ENCODE assay signal across 15 cellular contexts in genomic region chr2:235712176-235712575, GRCh38.
DNase-seq lines count a peak whose midpoint lies in the region; TF ChIP-seq lines count a peak whose summit lies in the region.
"Had no signal": no experiment of that assay in that cellular context is flagged by ENCODE, and none has a peak within 500 bp of the region (broad histone marks: within the 10 kb centered on the region; RNA-seq: fewer than 3 reads in every experiment).

No MANE protein-coding gene starts in this region.

- DNase-seq in Ammon's horn (ENCODE audit: low spot score) (peak; percentile 53), caudate nucleus (lab: John Stamatoyannopoulos, UW) (peak in 2 of 61 donors; percentile 21 to 27), neuronal stem cell (ENCODE audit: low spot score) (no peak), Karpas-422 (no peak), MM.1S (no peak), DMS79 treated with DMSO at 0.1 percent for 48 hours (lab: John Stamatoyannopoulos, UW) (no peak)
- DNase-seq: 8988T; Calu3; CD8-positive, alpha-beta T cell; DND-41; EL; H9 had no signal

- H3K79me1 ChIP-seq in neuronal stem cell (ENCODE audit: low read depth, low read length), result peaks cover 6% of the 10 kb centered on the region

- no peaks in the 10 kb centered on the region for H3F3A ChIP-seq in MM.1S (ENCODE audit: insufficient read depth, low read length)

- H2BK15ac ChIP-seq in neuronal stem cell (ENCODE audit: low read length), result no peak overlapping the region

- no peak overlapping the region for H2BK120ac ChIP-seq in neuronal stem cell (ENCODE audit: low read depth, low read length)

- H3K4ac ChIP-seq in neuronal stem cell (ENCODE audit: low read length), result no peak overlapping the region

- no CpG with 5 or more reads among the region's 6 CpGs for WGBS in neuronal stem cell (ENCODE audit: extremely low coverage in 2 of 2, insufficient read length in 2 of 2, insufficient replicate concordance in 1 of 2), 2 donors

- peaks cover 14% of the 10 kb centered on the region in 2 donors for H3K4me1 ChIP-seq in neuronal stem cell (ENCODE audit: control insufficient read depth in 2 of 2, insufficient read depth in 1 of 2, low read depth in 1 of 2, low read length in 2 of 2)
- H3K4me1 ChIP-seq in Karpas-422 (ENCODE audit: low read length), result no peaks in the 10 kb centered on the region
- no peaks in the 10 kb centered on the region for H3K4me1 ChIP-seq in MM.1S (ENCODE audit: low read length)

- H2AFZ ChIP-seq in neuronal stem cell (ENCODE audit: low read length), result no peak overlapping the region
- no peak overlapping the region for H2AFZ ChIP-seq in Karpas-422 (ENCODE audit: low read length)
- no peak overlapping the region for H2AFZ ChIP-seq in MM.1S (ENCODE audit: low read length)

- no peak overlapping the region for H2AK5ac ChIP-seq in neuronal stem cell (ENCODE audit: low read depth, low read length)

- no peak for TF ChIP-seq CTCF in MM.1S (IDR thresholded peaks at IDR 0.05; ENCODE audit: low read length)

- no peak overlapping the region for H4K8ac ChIP-seq in neuronal stem cell (ENCODE audit: low read depth, low read length)

- no peaks in the 10 kb centered on the region for H4K20me1 ChIP-seq in Karpas-422 (ENCODE audit: insufficient read depth, low read depth, low read length)
- H4K20me1 ChIP-seq in MM.1S (ENCODE audit: insufficient read depth, low read length), result no peaks in the 10 kb centered on the region

- no peak overlapping the region for H2BK5ac ChIP-seq in neuronal stem cell (ENCODE audit: low read length)

- peak overlapping the region; percentile 94 for H3K14ac ChIP-seq in neuronal stem cell (ENCODE audit: low read length)

- no peak overlapping the region for H3K23ac ChIP-seq in neuronal stem cell (ENCODE audit: low read depth, low read length, poor library complexity)

- H3K4me3 ChIP-seq in neuronal stem cell (ENCODE audit: low read length in 2 of 2) (no peak overlapping the region), Karpas-422 (ENCODE audit: low read length) (no peak overlapping the region), MM.1S (ENCODE audit: low read length) (no peak overlapping the region)
- H3K4me3 ChIP-seq: BLaER1 treated with 17β-estradiol and CSF1 and Interleukin-3, amounts not matched to agents 10 nM and 100 nM; GM12878 had no signal

- H2BK12ac ChIP-seq in neuronal stem cell (ENCODE audit: low read length), result no peak overlapping the region

- H3K36me3 ChIP-seq in neuronal stem cell (replicated peaks in 1 of 2; ENCODE audit: control insufficient read depth in 2 of 2, insufficient read depth in 2 of 2, low read length in 2 of 2) (peaks cover 3 to 52% of the 10 kb centered on the region in 2 donors), Karpas-422 (ENCODE audit: insufficient read depth, low read length) (no peaks in the 10 kb centered on the region), MM.1S (replicated peaks; ENCODE audit: insufficient read depth, low read length) (no peaks in the 10 kb centered on the region)

- H3K9me3 ChIP-seq in neuronal stem cell (replicated peaks in 1 of 2; ENCODE audit: control insufficient read depth in 2 of 2, insufficient read depth in 1 of 2, low read depth in 1 of 2, low read length in 2 of 2) (no peaks in the 10 kb centered on the region), Karpas-422 (ENCODE audit: low read length) (no peaks in the 10 kb centered on the region), MM.1S (replicated peaks; ENCODE audit: insufficient read depth, low read length) (no peaks in the 10 kb centered on the region)
- H3K9me3 ChIP-seq: BLaER1 treated with 17β-estradiol and CSF1 and Interleukin-3, amounts not matched to agents 10 nM and 100 nM had no signal

- H3K4me2 ChIP-seq in neuronal stem cell (ENCODE audit: insufficient read depth, low read length, poor library complexity, severe bottlenecking), result no peak overlapping the region
- H3K4me2 ChIP-seq in Karpas-422 (ENCODE audit: low read depth, low read length, poor library complexity, severe bottlenecking), result no peak overlapping the region
- no peak overlapping the region for H3K4me2 ChIP-seq in MM.1S (ENCODE audit: low read depth, low read length)
- H3K4me2 ChIP-seq: BLaER1 treated with 17β-estradiol and CSF1 and Interleukin-3, amounts not matched to agents 10 nM and 100 nM had no signal

- H3K79me2 ChIP-seq in Karpas-422 (ENCODE audit: low read length), result no peaks in the 10 kb centered on the region
- peaks cover 29% of the 10 kb centered on the region for H3K79me2 ChIP-seq in MM.1S (ENCODE audit: low read length)

- peak overlapping the region; percentile 41 for H3K18ac ChIP-seq in neuronal stem cell (ENCODE audit: low read length)

- H3K27me3 ChIP-seq in neuronal stem cell (ENCODE audit: control insufficient read depth in 3 of 3, insufficient read depth in 3 of 3, low read depth in 1 of 3, low read length in 3 of 3) (no peaks in the 10 kb centered on the region), Karpas-422 (ENCODE audit: low read length) (no peaks in the 10 kb centered on the region), MM.1S (replicated peaks; ENCODE audit: insufficient read depth, low read length) (no peaks in the 10 kb centered on the region)
- H3K27me3 ChIP-seq: BLaER1 treated with 17β-estradiol and CSF1 and Interleukin-3, amounts not matched to agents 10 nM and 100 nM had no signal

- H3K9ac ChIP-seq in neuronal stem cell (ENCODE audit: low read depth, low read length, poor library complexity) (no peak overlapping the region), Karpas-422 (ENCODE audit: low read length) (no peak overlapping the region), MM.1S (ENCODE audit: low read length) (no peak overlapping the region)
- H3K9ac ChIP-seq: BLaER1 treated with 17β-estradiol and CSF1 and Interleukin-3, amounts not matched to agents 10 nM and 100 nM had no signal

- H3K27ac ChIP-seq in caudate nucleus (ENCODE audit: low read depth, low read length) (peak overlapping the region; percentile 54), neuronal stem cell (replicated peaks; ENCODE audit: low read length) (no peak overlapping the region), temporal lobe (ENCODE audit: low read depth, low read length) (peak overlapping the region; percentile 25), Karpas-422 (ENCODE audit: low read length) (no peak overlapping the region), MM.1S (ENCODE audit: low read length) (no peak overlapping the region)
- H3K27ac ChIP-seq: BLaER1 treated with 17β-estradiol and CSF1 and Interleukin-3, amounts not matched to agents 10 nM and 100 nM had no signal

- H3K9me2 ChIP-seq in Karpas-422 (replicated peaks; ENCODE audit: insufficient read depth, low read length), result no peaks in the 10 kb centered on the region
- H3K9me2 ChIP-seq in MM.1S (replicated peaks; ENCODE audit: insufficient read depth, low read length), result no peaks in the 10 kb centered on the region

- H4K91ac ChIP-seq in neuronal stem cell (ENCODE audit: low read depth, low read length, poor library complexity), result no peak overlapping the region

Comparison
In these comparisons a context has a peak if more than half of its experiments do, and no peak if none do; other contexts are left out.
1. H3K27ac ChIP-seq: peak in caudate nucleus (single experiment) and temporal lobe (single experiment); none in neuronal stem cell (single experiment), Karpas-422 (single experiment) and MM.1S (single experiment).